In the genomic region with DNA sequence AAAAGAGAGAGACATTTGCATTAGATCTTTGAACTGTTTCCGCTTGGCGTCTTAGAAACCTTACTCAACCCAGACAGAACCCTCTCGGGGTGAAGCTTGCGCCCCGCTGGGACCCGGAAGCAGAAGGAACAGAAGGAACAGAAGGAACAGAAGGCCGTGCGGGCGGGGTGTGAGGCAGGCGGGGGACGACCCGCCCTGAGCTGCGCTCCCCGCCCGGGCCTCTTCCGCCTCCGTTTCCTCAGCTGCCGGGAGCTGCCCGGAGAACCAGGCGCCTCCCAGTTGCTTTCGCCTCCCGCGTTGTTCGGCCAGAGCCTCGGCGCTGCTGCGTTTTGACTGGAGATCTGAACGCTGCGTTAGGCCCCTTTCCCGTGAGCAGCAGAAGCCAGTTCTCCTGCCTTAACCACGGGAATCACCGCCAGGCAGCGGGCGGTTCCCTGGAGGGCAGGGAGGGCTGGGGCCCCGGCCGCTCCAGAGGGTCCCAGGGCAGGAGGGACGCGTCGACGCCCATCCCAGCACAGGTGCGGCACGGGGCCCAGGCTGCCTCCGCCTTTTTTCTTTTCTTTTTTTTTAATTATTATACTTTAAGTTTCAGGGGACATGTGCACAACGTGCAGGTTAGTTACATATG, we compare ENCODE assay signal across 1 cellular context.
TF ChIP-seq lines count a peak whose summit lies in the region.

No MANE protein-coding gene starts in this region.

TF ChIP-seq in GM12878, 131 proteins besides CTCF, POLR2A, EP300 and RAD21 (continued from another document):
- TF ChIP-seq, protein P1, sequence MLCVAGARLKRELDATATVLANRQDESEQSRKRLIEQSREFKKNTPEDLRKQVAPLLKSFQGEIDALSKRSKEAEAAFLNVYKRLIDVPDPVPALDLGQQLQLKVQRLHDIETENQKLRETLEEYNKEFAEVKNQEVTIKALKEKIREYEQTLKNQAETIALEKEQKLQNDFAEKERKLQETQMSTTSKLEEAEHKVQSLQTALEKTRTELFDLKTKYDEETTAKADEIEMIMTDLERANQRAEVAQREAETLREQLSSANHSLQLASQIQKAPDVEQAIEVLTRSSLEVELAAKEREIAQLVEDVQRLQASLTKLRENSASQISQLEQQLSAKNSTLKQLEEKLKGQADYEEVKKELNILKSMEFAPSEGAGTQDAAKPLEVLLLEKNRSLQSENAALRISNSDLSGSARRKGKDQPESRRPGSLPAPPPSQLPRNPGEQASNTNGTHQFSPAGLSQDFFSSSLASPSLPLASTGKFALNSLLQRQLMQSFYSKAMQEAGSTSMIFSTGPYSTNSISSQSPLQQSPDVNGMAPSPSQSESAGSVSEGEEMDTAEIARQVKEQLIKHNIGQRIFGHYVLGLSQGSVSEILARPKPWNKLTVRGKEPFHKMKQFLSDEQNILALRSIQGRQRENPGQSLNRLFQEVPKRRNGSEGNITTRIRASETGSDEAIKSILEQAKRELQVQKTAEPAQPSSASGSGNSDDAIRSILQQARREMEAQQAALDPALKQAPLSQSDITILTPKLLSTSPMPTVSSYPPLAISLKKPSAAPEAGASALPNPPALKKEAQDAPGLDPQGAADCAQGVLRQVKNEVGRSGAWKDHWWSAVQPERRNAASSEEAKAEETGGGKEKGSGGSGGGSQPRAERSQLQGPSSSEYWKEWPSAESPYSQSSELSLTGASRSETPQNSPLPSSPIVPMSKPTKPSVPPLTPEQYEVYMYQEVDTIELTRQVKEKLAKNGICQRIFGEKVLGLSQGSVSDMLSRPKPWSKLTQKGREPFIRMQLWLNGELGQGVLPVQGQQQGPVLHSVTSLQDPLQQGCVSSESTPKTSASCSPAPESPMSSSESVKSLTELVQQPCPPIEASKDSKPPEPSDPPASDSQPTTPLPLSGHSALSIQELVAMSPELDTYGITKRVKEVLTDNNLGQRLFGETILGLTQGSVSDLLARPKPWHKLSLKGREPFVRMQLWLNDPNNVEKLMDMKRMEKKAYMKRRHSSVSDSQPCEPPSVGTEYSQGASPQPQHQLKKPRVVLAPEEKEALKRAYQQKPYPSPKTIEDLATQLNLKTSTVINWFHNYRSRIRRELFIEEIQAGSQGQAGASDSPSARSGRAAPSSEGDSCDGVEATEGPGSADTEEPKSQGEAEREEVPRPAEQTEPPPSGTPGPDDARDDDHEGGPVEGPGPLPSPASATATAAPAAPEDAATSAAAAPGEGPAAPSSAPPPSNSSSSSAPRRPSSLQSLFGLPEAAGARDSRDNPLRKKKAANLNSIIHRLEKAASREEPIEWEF (IDR thresholded peaks at IDR 0.05; ENCODE audit: insufficient replicate concordance, low read depth, low read length), result no peak
- TF ChIP-seq ATF7 (IDR thresholded peaks at IDR 0.05; ENCODE audit: low read depth) (no peak), SMAD1 (IDR thresholded peaks at IDR 0.05; ENCODE audit: low read depth, partially characterized antibody) (no peak)
- TF ChIP-seq, protein P2, sequence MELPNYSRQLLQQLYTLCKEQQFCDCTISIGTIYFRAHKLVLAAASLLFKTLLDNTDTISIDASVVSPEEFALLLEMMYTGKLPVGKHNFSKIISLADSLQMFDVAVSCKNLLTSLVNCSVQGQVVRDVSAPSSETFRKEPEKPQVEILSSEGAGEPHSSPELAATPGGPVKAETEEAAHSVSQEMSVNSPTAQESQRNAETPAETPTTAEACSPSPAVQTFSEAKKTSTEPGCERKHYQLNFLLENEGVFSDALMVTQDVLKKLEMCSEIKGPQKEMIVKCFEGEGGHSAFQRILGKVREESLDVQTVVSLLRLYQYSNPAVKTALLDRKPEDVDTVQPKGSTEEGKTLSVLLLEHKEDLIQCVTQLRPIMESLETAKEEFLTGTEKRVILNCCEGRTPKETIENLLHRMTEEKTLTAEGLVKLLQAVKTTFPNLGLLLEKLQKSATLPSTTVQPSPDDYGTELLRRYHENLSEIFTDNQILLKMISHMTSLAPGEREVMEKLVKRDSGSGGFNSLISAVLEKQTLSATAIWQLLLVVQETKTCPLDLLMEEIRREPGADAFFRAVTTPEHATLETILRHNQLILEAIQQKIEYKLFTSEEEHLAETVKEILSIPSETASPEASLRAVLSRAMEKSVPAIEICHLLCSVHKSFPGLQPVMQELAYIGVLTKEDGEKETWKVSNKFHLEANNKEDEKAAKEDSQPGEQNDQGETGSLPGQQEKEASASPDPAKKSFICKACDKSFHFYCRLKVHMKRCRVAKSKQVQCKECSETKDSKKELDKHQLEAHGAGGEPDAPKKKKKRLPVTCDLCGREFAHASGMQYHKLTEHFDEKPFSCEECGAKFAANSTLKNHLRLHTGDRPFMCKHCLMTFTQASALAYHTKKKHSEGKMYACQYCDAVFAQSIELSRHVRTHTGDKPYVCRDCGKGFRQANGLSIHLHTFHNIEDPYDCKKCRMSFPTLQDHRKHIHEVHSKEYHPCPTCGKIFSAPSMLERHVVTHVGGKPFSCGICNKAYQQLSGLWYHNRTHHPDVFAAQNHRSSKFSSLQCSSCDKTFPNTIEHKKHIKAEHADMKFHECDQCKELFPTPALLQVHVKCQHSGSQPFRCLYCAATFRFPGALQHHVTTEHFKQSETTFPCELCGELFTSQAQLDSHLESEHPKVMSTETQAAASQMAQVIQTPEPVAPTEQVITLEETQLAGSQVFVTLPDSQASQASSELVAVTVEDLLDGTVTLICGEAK (IDR thresholded peaks at IDR 0.05; ENCODE audit: borderline replicate concordance), result peak; percentile 35; the same call in 1 of the 2 replicates
- TF ChIP-seq, protein P3, sequence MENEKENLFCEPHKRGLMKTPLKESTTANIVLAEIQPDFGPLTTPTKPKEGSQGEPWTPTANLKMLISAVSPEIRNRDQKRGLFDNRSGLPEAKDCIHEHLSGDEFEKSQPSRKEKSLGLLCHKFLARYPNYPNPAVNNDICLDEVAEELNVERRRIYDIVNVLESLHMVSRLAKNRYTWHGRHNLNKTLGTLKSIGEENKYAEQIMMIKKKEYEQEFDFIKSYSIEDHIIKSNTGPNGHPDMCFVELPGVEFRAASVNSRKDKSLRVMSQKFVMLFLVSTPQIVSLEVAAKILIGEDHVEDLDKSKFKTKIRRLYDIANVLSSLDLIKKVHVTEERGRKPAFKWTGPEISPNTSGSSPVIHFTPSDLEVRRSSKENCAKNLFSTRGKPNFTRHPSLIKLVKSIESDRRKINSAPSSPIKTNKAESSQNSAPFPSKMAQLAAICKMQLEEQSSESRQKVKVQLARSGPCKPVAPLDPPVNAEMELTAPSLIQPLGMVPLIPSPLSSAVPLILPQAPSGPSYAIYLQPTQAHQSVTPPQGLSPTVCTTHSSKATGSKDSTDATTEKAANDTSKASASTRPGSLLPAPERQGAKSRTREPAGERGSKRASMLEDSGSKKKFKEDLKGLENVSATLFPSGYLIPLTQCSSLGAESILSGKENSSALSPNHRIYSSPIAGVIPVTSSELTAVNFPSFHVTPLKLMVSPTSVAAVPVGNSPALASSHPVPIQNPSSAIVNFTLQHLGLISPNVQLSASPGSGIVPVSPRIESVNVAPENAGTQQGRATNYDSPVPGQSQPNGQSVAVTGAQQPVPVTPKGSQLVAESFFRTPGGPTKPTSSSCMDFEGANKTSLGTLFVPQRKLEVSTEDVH (IDR thresholded peaks at IDR 0.05; ENCODE audit: low read depth, partially characterized antibody), result no peak
- TF ChIP-seq, protein P4, sequence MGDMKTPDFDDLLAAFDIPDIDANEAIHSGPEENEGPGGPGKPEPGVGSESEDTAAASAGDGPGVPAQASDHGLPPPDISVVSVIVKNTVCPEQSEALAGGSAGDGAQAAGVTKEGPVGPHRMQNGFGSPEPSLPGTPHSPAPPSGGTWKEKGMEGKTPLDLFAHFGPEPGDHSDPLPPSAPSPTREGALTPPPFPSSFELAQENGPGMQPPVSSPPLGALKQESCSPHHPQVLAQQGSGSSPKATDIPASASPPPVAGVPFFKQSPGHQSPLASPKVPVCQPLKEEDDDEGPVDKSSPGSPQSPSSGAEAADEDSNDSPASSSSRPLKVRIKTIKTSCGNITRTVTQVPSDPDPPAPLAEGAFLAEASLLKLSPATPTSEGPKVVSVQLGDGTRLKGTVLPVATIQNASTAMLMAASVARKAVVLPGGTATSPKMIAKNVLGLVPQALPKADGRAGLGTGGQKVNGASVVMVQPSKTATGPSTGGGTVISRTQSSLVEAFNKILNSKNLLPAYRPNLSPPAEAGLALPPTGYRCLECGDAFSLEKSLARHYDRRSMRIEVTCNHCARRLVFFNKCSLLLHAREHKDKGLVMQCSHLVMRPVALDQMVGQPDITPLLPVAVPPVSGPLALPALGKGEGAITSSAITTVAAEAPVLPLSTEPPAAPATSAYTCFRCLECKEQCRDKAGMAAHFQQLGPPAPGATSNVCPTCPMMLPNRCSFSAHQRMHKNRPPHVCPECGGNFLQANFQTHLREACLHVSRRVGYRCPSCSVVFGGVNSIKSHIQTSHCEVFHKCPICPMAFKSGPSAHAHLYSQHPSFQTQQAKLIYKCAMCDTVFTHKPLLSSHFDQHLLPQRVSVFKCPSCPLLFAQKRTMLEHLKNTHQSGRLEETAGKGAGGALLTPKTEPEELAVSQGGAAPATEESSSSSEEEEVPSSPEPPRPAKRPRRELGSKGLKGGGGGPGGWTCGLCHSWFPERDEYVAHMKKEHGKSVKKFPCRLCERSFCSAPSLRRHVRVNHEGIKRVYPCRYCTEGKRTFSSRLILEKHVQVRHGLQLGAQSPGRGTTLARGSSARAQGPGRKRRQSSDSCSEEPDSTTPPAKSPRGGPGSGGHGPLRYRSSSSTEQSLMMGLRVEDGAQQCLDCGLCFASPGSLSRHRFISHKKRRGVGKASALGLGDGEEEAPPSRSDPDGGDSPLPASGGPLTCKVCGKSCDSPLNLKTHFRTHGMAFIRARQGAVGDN (IDR thresholded peaks at IDR 0.05), result no peak
